Comparison of ENCODE assay signal across 13 cellular contexts in the genomic region with DNA sequence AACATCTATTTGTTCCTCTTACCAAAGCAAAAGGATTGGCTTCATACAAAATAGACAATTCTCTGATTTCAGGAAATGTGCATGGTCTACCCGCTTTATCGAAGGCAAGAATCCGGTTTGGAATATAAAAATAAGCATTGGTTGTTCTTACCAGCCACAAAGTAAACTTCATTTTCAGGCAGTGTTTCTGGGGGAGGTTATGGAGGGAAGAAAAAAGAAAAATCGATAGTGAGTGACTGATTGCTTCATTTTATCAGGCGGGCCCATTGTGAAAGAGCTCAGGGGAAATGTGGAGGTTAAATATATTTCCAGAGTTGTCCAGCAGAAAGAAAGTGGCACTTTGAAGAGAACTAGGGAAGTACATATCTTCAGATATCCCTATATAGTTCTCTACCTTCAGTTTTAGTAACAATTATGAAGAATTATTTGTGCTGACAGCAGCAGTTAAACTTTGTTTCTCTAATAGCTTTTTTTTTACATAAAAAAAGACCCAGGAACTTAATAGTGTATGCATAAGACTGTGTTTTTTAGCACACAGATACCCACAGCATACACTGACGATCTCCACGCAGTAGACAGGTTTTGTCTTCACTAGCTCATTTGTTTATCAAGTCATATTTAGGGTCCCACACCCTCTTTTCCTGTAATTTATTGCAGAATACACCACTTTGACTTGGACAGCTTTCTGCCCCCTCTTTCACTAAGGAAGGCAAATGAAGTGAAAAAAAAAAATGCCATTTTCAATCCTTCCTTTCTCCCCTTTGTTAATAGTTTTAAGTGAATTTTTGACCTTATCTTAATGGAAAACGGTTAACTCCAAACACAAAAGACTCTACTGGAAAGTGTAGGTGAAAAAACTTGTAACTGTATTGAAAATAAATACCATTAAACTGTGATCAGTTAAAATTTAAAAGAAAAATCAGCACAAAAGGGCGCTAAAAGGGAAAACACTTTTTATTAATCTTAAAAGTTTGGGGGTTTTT. TPM values are rescaled to one million over a fixed set of nuclear protein-coding genes. Genes with fewer than 3 reads are reported as not detected.
DNase-seq lines count a peak whose midpoint lies in the region; ATAC-seq and TF ChIP-seq lines count a peak whose summit lies in the region.
"Had no signal": no experiment of that assay in that cellular context is flagged by ENCODE, and none has a peak within 500 bp of the region (broad histone marks: within the 10 kb centered on the region; RNA-seq: fewer than 3 reads in every experiment).

No MANE protein-coding gene starts in this region.

- TF ChIP-seq CTCF in astrocyte of the cerebellum (IDR thresholded peaks at IDR 0.05; ENCODE audit: low read depth, low read length, missing control alignments) (no peak), left ventricle myocardium inferior (IDR thresholded peaks at IDR 0.05; ENCODE audit: borderline replicate concordance) (no peak), GM13976 (IDR thresholded peaks at IDR 0.05; ENCODE audit: borderline replicate concordance, control extremely low read depth, extremely low read depth, insufficient read depth, missing control alignments) (no peak)

- no peak for DNase-seq in CD4-positive, CD25-positive, alpha-beta regulatory T cell
- DNase-seq in astrocyte of the cerebellum (ENCODE audit: low read depth) = no peak
- peak; percentile 57 for DNase-seq in midbrain (lab: John Stamatoyannopoulos, UW)
- DNase-seq in left ventricle myocardium inferior = no peak
- no peak for DNase-seq in NCI-H1048 (lab: John Stamatoyannopoulos, UW)
- no peak for DNase-seq in GM13976 (ENCODE audit: low spot score)
- DNase-seq: activated CD4-positive, alpha-beta T cell treated with anti-CD3 and anti-CD28 coated beads for 1 hour; adrenal gland; NCI-H1436 treated with DMSO at 0.1 percent for 48 hours had no signal

- H3K36me3 ChIP-seq in CD4-positive, CD25-positive, alpha-beta regulatory T cell (ENCODE audit: control insufficient read depth, insufficient read depth, low read length) = no peaks in the 10 kb centered on the region
- no peaks in the 10 kb centered on the region for H3K36me3 ChIP-seq in left ventricle myocardium inferior
- H3K36me3 ChIP-seq: adrenal gland had no signal

- no peaks in the 10 kb centered on the region for H3K36me3 Mint-ChIP-seq in CD4-positive, CD25-positive, alpha-beta regulatory T cell
- H3K36me3 Mint-ChIP-seq in IgD-negative memory B cell = peaks cover 3% of the 10 kb centered on the region

- in situ Hi-C loops in astrocyte of the cerebellum (cut with HindIII; ENCODE audit: low sequenced_read_pairs) (no loop called here), GM13976 (cut with MboI; ENCODE audit: low sequenced_read_pairs, unreplicated experiment) (loop anchor here (25.0 kb wide), 2 partner anchors 275 to 1325 kb away; no protein-coding TSS in a partner anchor)

- no peak overlapping the region for H3K27ac ChIP-seq in CD4-positive, CD25-positive, alpha-beta regulatory T cell (ENCODE audit: insufficient read depth, low read length, poor library complexity, severe bottlenecking)
- no peak overlapping the region for H3K27ac ChIP-seq in left ventricle myocardium inferior (replicated peaks)
- H3K27ac ChIP-seq: adrenal gland had no signal

- peaks cover 89% of the 10 kb centered on the region for H3K27me3 Mint-ChIP-seq in CD4-positive, CD25-positive, alpha-beta regulatory T cell
- peaks cover 63% of the 10 kb centered on the region for H3K27me3 Mint-ChIP-seq in IgD-negative memory B cell

- ATAC-seq in CD4-positive, CD25-positive, alpha-beta regulatory T cell (ENCODE audit: low read depth in 2 of 2) = no peak
- ATAC-seq in GM21786 (IDR thresholded peaks at IDR 0.05; ENCODE audit: unreplicated experiment) = no peak

- H3K4me1 Mint-ChIP-seq in CD4-positive, CD25-positive, alpha-beta regulatory T cell = peaks cover 9 to 36% (median 32%) of the 10 kb centered on the region in 4 donors
- peaks cover 15 to 39% (median 21%) of the 10 kb centered on the region in 3 donors for H3K4me1 Mint-ChIP-seq in IgD-negative memory B cell

- H3K27me3 ChIP-seq in CD4-positive, CD25-positive, alpha-beta regulatory T cell (ENCODE audit: control insufficient read depth, insufficient read depth, low read length) = peaks cover 64% of the 10 kb centered on the region
- H3K27me3 ChIP-seq in left ventricle myocardium inferior (ENCODE audit: low read depth) = peaks cover 99% of the 10 kb centered on the region

- no peak overlapping the region for H3K4me3 ChIP-seq in CD4-positive, CD25-positive, alpha-beta regulatory T cell (ENCODE audit: low read depth, low read length)
- H3K4me3 ChIP-seq in astrocyte of the cerebellum (ENCODE audit: low read depth, low read length) = peak overlapping the region; percentile 59
- H3K4me3 ChIP-seq in left ventricle myocardium inferior = no peak overlapping the region
- H3K4me3 ChIP-seq: adrenal gland had no signal

- peaks cover 0 to 5% (median 0%) of the 10 kb centered on the region in 7 donors for H3K9me3 Mint-ChIP-seq in CD4-positive, CD25-positive, alpha-beta regulatory T cell
- peaks cover 0 to 3% (median 0%) of the 10 kb centered on the region in 3 donors for H3K9me3 Mint-ChIP-seq in IgD-negative memory B cell
- H3K9me3 Mint-ChIP-seq: stimulated activated naive CD8-positive, alpha-beta T cell treated with anti-CD3 and anti-CD28 coated beads, Interleukin-15, Interleukin-2, amounts not matched to agents 100 ng/mL and 50 ng/mL, for 24 hours had no signal

- H3K4me3 Mint-ChIP-seq in CD4-positive, CD25-positive, alpha-beta regulatory T cell = peak overlapping the region in 3 of 4 donors; percentile 5 to 48 (median 46)
- peak overlapping the region in 3 of 4 donors; percentile 10 to 77 (median 45) for H3K4me3 Mint-ChIP-seq in IgD-negative memory B cell
- H3K4me3 Mint-ChIP-seq: stimulated activated naive CD8-positive, alpha-beta T cell treated with anti-CD3 and anti-CD28 coated beads, Interleukin-15, Interleukin-2, amounts not matched to agents 100 ng/mL and 50 ng/mL, for 24 hours had no signal

- no peak overlapping the region for H3K27ac Mint-ChIP-seq in CD4-positive, CD25-positive, alpha-beta regulatory T cell
- H3K27ac Mint-ChIP-seq in IgD-negative memory B cell = peak overlapping the region; percentile 4 to 96 (median 71)
- H3K27ac Mint-ChIP-seq: stimulated activated naive CD8-positive, alpha-beta T cell treated with anti-CD3 and anti-CD28 coated beads, Interleukin-15, Interleukin-2, amounts not matched to agents 100 ng/mL and 50 ng/mL, for 24 hours had no signal

- H3K9me3 ChIP-seq in CD4-positive, CD25-positive, alpha-beta regulatory T cell (ENCODE audit: control insufficient read depth in 2 of 2, low read length in 2 of 2) = no peaks in the 10 kb centered on the region
- H3K9me3 ChIP-seq in left ventricle myocardium inferior (replicated peaks) = no peaks in the 10 kb centered on the region
- H3K9me3 ChIP-seq: adrenal gland had no signal

- intact Hi-C loops in left ventricle myocardium inferior (cut with micrococcal nuclease) = no loop called here

- peaks cover 31% of the 10 kb centered on the region for H3K4me1 ChIP-seq in CD4-positive, CD25-positive, alpha-beta regulatory T cell (ENCODE audit: control insufficient read depth, insufficient read depth, low read length, poor library complexity, severe bottlenecking)
- H3K4me1 ChIP-seq in left ventricle myocardium inferior = peaks cover 40% of the 10 kb centered on the region

RNA-seq across cellular contexts. Expression of gene POU3F2, which starts 2.9 kb away (rescaled TPM):
- not detected for total RNA-seq in CD4-positive, CD25-positive, alpha-beta regulatory T cell
- polyA plus RNA-seq in CD4-positive, CD25-positive, alpha-beta regulatory T cell = not detected
- polyA plus RNA-seq in IgD-negative memory B cell = not detected
- total RNA-seq in left ventricle myocardium inferior = not detected
- total RNA-seq: mucosa of gallbladder had no signal

Comparison
In these comparisons a context has a peak if more than half of its experiments do, and no peak if none do; other contexts are left out.
1. H3K27ac Mint-ChIP-seq: peak in IgD-negative memory B cell (3 of 3); none in CD4-positive, CD25-positive, alpha-beta regulatory T cell (0 of 3).